In genomic region chr14:21103710-21104447, GRCh38 we compare ENCODE assay signal across 1 cellular context.
TF ChIP-seq lines count a peak whose summit lies in the region.

No MANE protein-coding gene starts in this region.

TF ChIP-seq in K562, 482 proteins besides CTCF, POLR2A, EP300 and RAD21 (continued from another document and continues in another):
- TF ChIP-seq YY1 (IDR thresholded peaks at IDR 0.05; ENCODE audit: borderline replicate concordance in 1 of 3, control insufficient read depth in 1 of 3, extremely low read depth in 1 of 3, insufficient read depth in 3 of 3, insufficient read length in 1 of 3, insufficient replicate concordance in 2 of 3, low read depth in 1 of 3, low read length in 2 of 3) (peak in 2 of 3 experiments; percentile 18 to 41), E2F4 (CRISPR knock-in tag; IDR thresholded peaks at IDR 0.05; ENCODE audit: low read depth) (peak; percentile 86), EZH2 (IDR thresholded peaks at IDR 0.05; ENCODE audit: borderline replicate concordance, low read depth, low read length) (no peak), ZNF445 (CRISPR knock-in tag; IDR thresholded peaks at IDR 0.05; ENCODE audit: low read depth) (no peak), RCOR1 (IDR thresholded peaks at IDR 0.05; ENCODE audit: borderline replicate concordance in 1 of 2, low read depth in 2 of 2, low read length in 2 of 2) (peak; percentile 9 to 48; a peak in 2 of 4 replicates), ZNF311 (CRISPR knock-in tag; IDR thresholded peaks at IDR 0.05) (no peak), SMAD2 (IDR thresholded peaks at IDR 0.05; ENCODE audit: low read depth, low read length) (no peak), RBBP5 (IDR thresholded peaks at IDR 0.05; ENCODE audit: borderline replicate concordance, insufficient read depth, low read length, poor library complexity, severe bottlenecking) (peak; percentile 48), ZMIZ1 (IDR thresholded peaks at IDR 0.05; ENCODE audit: low read depth in 2 of 2, low read length in 2 of 2) (no peak), NEUROD1 (IDR thresholded peaks at IDR 0.05; ENCODE audit: borderline replicate concordance, low read depth, low read length, partially characterized antibody) (peak; percentile 58), MED1 (CRISPR knock-in tag; IDR thresholded peaks at IDR 0.05; ENCODE audit: borderline replicate concordance) (no peak), E2F8 (IDR thresholded peaks at IDR 0.05; ENCODE audit: low read depth, partially characterized antibody) (peak; percentile 59), ASH1L (IDR thresholded peaks at IDR 0.05; ENCODE audit: borderline replicate concordance, low read depth, partially characterized antibody) (peak; percentile 87), NR2C1 (IDR thresholded peaks at IDR 0.05) (peak; percentile 95), NR2C1 (tag; IDR thresholded peaks at IDR 0.05) (peak; percentile 97), KLF10 (CRISPR knock-in tag; IDR thresholded peaks at IDR 0.05) (no peak), ZNF431 (CRISPR knock-in tag; IDR thresholded peaks at IDR 0.05) (peak; percentile 62; the same call in 1 of the 2 replicates), JUND (IDR thresholded peaks at IDR 0.05; ENCODE audit: borderline replicate concordance, low read depth, low read length) (peak; percentile 90), JUND (tag; IDR thresholded peaks at IDR 0.05; ENCODE audit: borderline replicate concordance, low read depth, low read length) (peak; percentile 85; the same call in 1 of the 3 replicates), HNRNPLL (IDR thresholded peaks at IDR 0.05; ENCODE audit: low read depth, low read length, poor library complexity, severe bottlenecking) (peak; percentile 69), CBFA2T3 (IDR thresholded peaks at IDR 0.05) (peak; percentile 77), ZNF511 (CRISPR knock-in tag; IDR thresholded peaks at IDR 0.05) (peak; percentile 62), CREB3 (tag; conservative IDR thresholded peaks at IDR 0.05; ENCODE audit: low read depth) (peak; percentile 68), POLR2B (IDR thresholded peaks at IDR 0.05; ENCODE audit: low read depth, partially characterized antibody) (peak; percentile 62), BHLHE40 (IDR thresholded peaks at IDR 0.05; ENCODE audit: low read length) (peak; percentile 92), BRF1 (IDR thresholded peaks at IDR 0.05; ENCODE audit: borderline replicate concordance, extremely low read depth, insufficient read length) (no peak), CSDE1 (IDR thresholded peaks at IDR 0.05) (0 out of 4 replicates have a peak, but pooled peaks of 1 of the 2 experiments have one; percentile 11), TOE1 (IDR thresholded peaks at IDR 0.05; ENCODE audit: borderline replicate concordance) (peak; percentile 99), TOE1 (CRISPR knock-in tag; IDR thresholded peaks at IDR 0.05; ENCODE audit: borderline replicate concordance, low read depth) (no peak), ZNF197 (CRISPR knock-in tag; IDR thresholded peaks at IDR 0.05; ENCODE audit: low read depth) (0 out of 2 replicates have a peak, but pooled peaks have one; percentile 18), NONO (IDR thresholded peaks at IDR 0.05; ENCODE audit: low read depth in 2 of 2, low read length in 1 of 2) (peak in 1 of 2 experiments; percentile 100; a peak in 2 of 4 replicates), PHF8 (IDR thresholded peaks at IDR 0.05; ENCODE audit: borderline replicate concordance, low read length) (peak; percentile 83; the same call in 1 of the 2 replicates), CHAMP1 (IDR thresholded peaks at IDR 0.05) (peak; percentile 72; the same call in 1 of the 2 replicates), KHSRP (IDR thresholded peaks at IDR 0.05) (no peak), ZBTB1 (CRISPR knock-in tag; IDR thresholded peaks at IDR 0.05; ENCODE audit: borderline replicate concordance, low read depth) (peak; percentile 80; the same call in 1 of the 2 replicates), POU5F1 (IDR thresholded peaks at IDR 0.05; ENCODE audit: borderline replicate concordance, low read depth, low read length, partially characterized antibody) (no peak), CREB3L1 (IDR thresholded peaks at IDR 0.05; ENCODE audit: borderline replicate concordance, low read depth) (peak; percentile 92), TEAD4 (IDR thresholded peaks at IDR 0.05; ENCODE audit: low read length) (peak; percentile 42), TEAD4 (CRISPR knock-in tag; IDR thresholded peaks at IDR 0.05; ENCODE audit: borderline replicate concordance) (no peak), ATF6 (CRISPR knock-in tag; IDR thresholded peaks at IDR 0.05) (peak; percentile 60; the same call in 1 of the 2 replicates), ATF1 (CRISPR knock-in tag; IDR thresholded peaks at IDR 0.05) (peak; percentile 40; the same call in 1 of the 2 replicates), ATF1 (tag; IDR thresholded peaks at IDR 0.05) (peak; percentile 94), SP1 (CRISPR knock-in tag; IDR thresholded peaks at IDR 0.05) (peak; percentile 79; the same call in 1 of the 2 replicates), ARID1B (IDR thresholded peaks at IDR 0.05) (peak; percentile 74), TRIM24 (IDR thresholded peaks at IDR 0.05) (peak; percentile 29 to 67; a peak in 2 of 4 replicates), NCOA6 (IDR thresholded peaks at IDR 0.05) (no peak)
